8 cellular contexts compared by ENCODE assay signal in genomic region chr15:57323806-57324589, GRCh38. TPM values are rescaled to one million over a fixed set of nuclear protein-coding genes. Genes with fewer than 3 reads are reported as not detected.
DNase-seq lines count a peak whose midpoint lies in the region; ATAC-seq and TF ChIP-seq lines count a peak whose summit lies in the region.

No MANE protein-coding gene starts in this region.

- peaks cover 19% of the 10 kb centered on the region for H3K27me3 ChIP-seq in foreskin keratinocyte

- DNase-seq in CMK (ENCODE audit: low read depth), result peak; percentile 91
- DNase-seq in HuH-7 (ENCODE audit: low spot score), result peak; percentile 86
- DNase-seq in SHP77 (lab: John Stamatoyannopoulos, UW), result peak; percentile 85 to 92
- peak; percentile 76 to 84 for DNase-seq in foreskin keratinocyte
- DNase-seq in NCI-H1694 treated with DMSO at 0.1 percent for 48 hours (lab: John Stamatoyannopoulos, UW), result no peak

- H3K4me1 ChIP-seq in foreskin keratinocyte, result no peaks in the 10 kb centered on the region

- no peak overlapping the region for H3K27ac ChIP-seq in foreskin keratinocyte

- ATAC-seq in foreskin keratinocyte (peak; percentile 68), GM18868 (IDR thresholded peaks at IDR 0.05; ENCODE audit: unreplicated experiment) (no peak), GM21737 (IDR thresholded peaks at IDR 0.05; ENCODE audit: unreplicated experiment) (no peak), HG02973 (IDR thresholded peaks at IDR 0.05; ENCODE audit: unreplicated experiment) (no peak)

- no peak for TF ChIP-seq CTCF in foreskin keratinocyte (conservative IDR thresholded peaks at IDR 0.05)

RNA-seq across cellular contexts. Expression of gene CGNL1, which starts 52.3 kb away (rescaled TPM):
- 0.35 and 0.54 TPM in 2 replicates for total RNA-seq in foreskin keratinocyte
- 0.07 and 0.15 TPM in 2 replicates for polyA plus RNA-seq in foreskin keratinocyte
